In the genomic region with DNA sequence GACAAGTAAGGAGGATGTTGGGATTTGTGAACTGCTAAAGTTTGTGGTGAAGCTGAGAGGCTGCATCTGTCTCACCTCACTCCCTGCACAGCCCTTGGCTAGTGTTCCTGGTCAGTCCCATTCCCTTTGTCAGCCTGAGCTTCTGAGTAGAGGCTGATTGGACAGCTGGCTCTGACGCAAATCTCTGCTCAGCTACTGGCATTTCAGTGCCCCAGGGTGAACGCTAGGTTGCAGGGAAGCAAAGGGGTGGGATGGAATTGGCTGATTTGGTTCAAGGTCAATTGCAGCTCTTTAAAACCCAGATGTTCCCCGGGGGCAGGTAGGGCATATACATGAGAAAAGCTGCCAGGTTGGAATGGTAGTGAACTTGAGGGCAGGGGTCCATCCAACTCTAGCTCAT, we compare ENCODE assay signal across 12 cellular contexts. TPM values are rescaled to one million over a fixed set of nuclear protein-coding genes. Genes with fewer than 3 reads are reported as not detected.
DNase-seq lines count a peak whose midpoint lies in the region; ATAC-seq and TF ChIP-seq lines count a peak whose summit lies in the region.
"Had no signal": no experiment of that assay in that cellular context is flagged by ENCODE, and none has a peak within 500 bp of the region (broad histone marks: within the 10 kb centered on the region; RNA-seq: fewer than 3 reads in every experiment).

No MANE protein-coding gene starts in this region.

- H3K4me3 ChIP-seq in AG04450 (ENCODE audit: low read depth, low read length) (no peak overlapping the region), HEK293 (ENCODE audit: low read depth, low read length) (no peak overlapping the region)
- H3K4me3 ChIP-seq: SJSA1 had no signal

- H3K9me3 ChIP-seq in AG04450 (ENCODE audit: control insufficient read depth, insufficient read depth, low read length) (no peaks in the 10 kb centered on the region), HEK293 (ENCODE audit: control insufficient read depth, insufficient read depth, low read depth, low read length) (no peaks in the 10 kb centered on the region)
- H3K9me3 ChIP-seq: SJSA1 had no signal

- no peak overlapping the region for H3K4me3 Mint-ChIP-seq in activated CD4-positive, alpha-beta T cell treated with anti-CD3 and anti-CD28 coated beads, Interleukin-2, amount 10 ng/mL, durations not matched to agents 7 days and 5 days
- no peak overlapping the region for H3K4me3 Mint-ChIP-seq in activated CD8-positive, alpha-beta T cell treated with anti-CD3 and anti-CD28 coated beads for 36 hours
- H3K4me3 Mint-ChIP-seq in natural killer cell: no peak overlapping the region

- no peak for ATAC-seq in activated CD8-positive, alpha-beta T cell treated with anti-CD3 and anti-CD28 coated beads for 36 hours
- no peak for ATAC-seq in natural killer cell

- H3K36me3 Mint-ChIP-seq in activated CD4-positive, alpha-beta T cell treated with anti-CD3 and anti-CD28 coated beads, Interleukin-2, amount 10 ng/mL, durations not matched to agents 7 days and 5 days (ENCODE audit: low read depth): no peaks in the 10 kb centered on the region
- no peaks in the 10 kb centered on the region for H3K36me3 Mint-ChIP-seq in activated CD8-positive, alpha-beta T cell treated with anti-CD3 and anti-CD28 coated beads for 36 hours (ENCODE audit: low read depth)
- no peaks in the 10 kb centered on the region for H3K36me3 Mint-ChIP-seq in natural killer cell

- peak; percentile 20; the same call in 1 of the 2 replicates for TF ChIP-seq CTCF in AG04450 (IDR thresholded peaks at IDR 0.05; ENCODE audit: low read depth, low read length)
- TF ChIP-seq CTCF in HEK293 (tag by site-specific recombination; IDR thresholded peaks at IDR 0.05): no peak
- TF ChIP-seq CTCF in activated CD8-positive, alpha-beta T cell treated with anti-CD3 and anti-CD28 coated beads for 36 hours (IDR thresholded peaks at IDR 0.05): no peak
- no peak for TF ChIP-seq CTCF in natural killer cell (IDR thresholded peaks at IDR 0.05)

- H3K27ac Mint-ChIP-seq in activated CD4-positive, alpha-beta T cell treated with anti-CD3 and anti-CD28 coated beads, Interleukin-2, amount 10 ng/mL, durations not matched to agents 7 days and 5 days: no peak overlapping the region
- H3K27ac Mint-ChIP-seq in activated CD8-positive, alpha-beta T cell treated with anti-CD3 and anti-CD28 coated beads for 36 hours: no peak overlapping the region
- no peak overlapping the region for H3K27ac Mint-ChIP-seq in natural killer cell

- POLR2A ChIA-PET in AG04450 (lab: Yijun Ruan, JAX) (interaction anchor here (0.5 to 1.2 kb wide), 3 partner anchors 8 to 139 kb away, joined by 3 to 5 read pairs (median 3); no protein-coding TSS in a partner anchor), HEK293 (lab: Yijun Ruan, JAX) (interaction anchor here (0.5 to 0.7 kb wide), 2 partner anchors 330 to 918 kb away, joined by 5 to 7 read pairs; no protein-coding TSS in a partner anchor)
- POLR2A ChIA-PET in activated CD4-positive, alpha-beta T cell treated with anti-CD3 and anti-CD28 coated beads, Interleukin-2, amount 10 ng/mL, durations not matched to agents 7 days and 5 days (lab: Charles Lee): interaction anchor here (0.6 kb wide), 1 partner anchor 60 kb away, joined by 4 read pairs; no protein-coding TSS in a partner anchor
- POLR2A ChIA-PET in activated CD8-positive, alpha-beta T cell treated with anti-CD3 and anti-CD28 coated beads for 36 hours (lab: Charles Lee): interaction anchor here (0.5 to 0.6 kb wide), 2 partner anchors 49 to 718 kb away, joined by 3 to 5 read pairs; no protein-coding TSS in a partner anchor

- H3K27ac ChIP-seq in AG04450 (ENCODE audit: low read depth, low read length): no peak overlapping the region
- H3K27ac ChIP-seq in HEK293 (ENCODE audit: extremely low read depth, low read depth, low read length): no peak overlapping the region
- H3K27ac ChIP-seq: SJSA1 had no signal

- H3K27me3 Mint-ChIP-seq in activated CD4-positive, alpha-beta T cell treated with anti-CD3 and anti-CD28 coated beads, Interleukin-2, amount 10 ng/mL, durations not matched to agents 7 days and 5 days: peaks cover 7% of the 10 kb centered on the region
- no peaks in the 10 kb centered on the region for H3K27me3 Mint-ChIP-seq in activated CD8-positive, alpha-beta T cell treated with anti-CD3 and anti-CD28 coated beads for 36 hours
- peaks cover 3 to 8% of the 10 kb centered on the region in 2 donors for H3K27me3 Mint-ChIP-seq in natural killer cell (ENCODE audit: low read depth in 2 of 2)

- intact Hi-C loops in activated CD8-positive, alpha-beta T cell treated with anti-CD3 and anti-CD28 coated beads for 36 hours (cut with micrococcal nuclease): no loop called here
- intact Hi-C loops in natural killer cell (cut with micrococcal nuclease): no loop called here

- CTCF ChIA-PET in AG04450 (lab: Charles Lee): interaction anchor here (0.7 to 2.0 kb wide), 7 partner anchors 8 to 317 kb away, joined by 3 to 11 read pairs (median 4); a partner anchor contains a TSS
- CTCF ChIA-PET in HEK293 (lab: Yijun Ruan, JAX): interaction anchor here (0.6 to 1.8 kb wide), 4 partner anchors 8 to 239 kb away, joined by 3 to 8 read pairs (median 5); no protein-coding TSS in a partner anchor
- CTCF ChIA-PET in activated CD4-positive, alpha-beta T cell treated with anti-CD3 and anti-CD28 coated beads, Interleukin-2, amount 10 ng/mL, durations not matched to agents 7 days and 5 days (lab: Charles Lee): interaction anchor here (0.5 to 1.4 kb wide), 3 partner anchors 14 to 165 kb away, joined by 3 to 5 read pairs (median 4); no protein-coding TSS in a partner anchor
- CTCF ChIA-PET in activated CD8-positive, alpha-beta T cell treated with anti-CD3 and anti-CD28 coated beads for 36 hours (lab: Charles Lee): interaction anchor here (0.7 to 1.2 kb wide), 3 partner anchors 103 to 316 kb away, joined by 3 read pairs; no protein-coding TSS in a partner anchor

- DNase-seq in AG04450 (ENCODE audit: low read depth, low spot score) (no peak), dermis blood vessel endothelial cell (peak; percentile 16), iPS DF 4.7 (ENCODE audit: extremely low read depth, low spot score) (peak; percentile 64), CD1c-positive myeloid dendritic cell (ENCODE audit: extremely low spot score) (no peak), natural killer cell (no peak)
- DNase-seq in activated CD4-positive, alpha-beta T cell treated with anti-CD3 and anti-CD28 coated beads, Interleukin-2, amount 10 ng/mL, durations not matched to agents 7 days and 5 days: no peak
- DNase-seq in activated CD8-positive, alpha-beta T cell treated with anti-CD3 and anti-CD28 coated beads for 36 hours: no peak
- DNase-seq: activated T-cell treated with anti-CD3 and anti-CD28 coated beads for 4 hours, aorta, GDM1 had no signal

- H3K4me1 ChIP-seq in HEK293 (ENCODE audit: control insufficient read depth, insufficient read depth, low read length): 0 out of 2 replicates have a peak, but pooled peaks cover 3% of the 10 kb centered on the region

- H3K27me3 ChIP-seq in AG04450 (ENCODE audit: control insufficient read depth, insufficient read depth, low read length): no peaks in the 10 kb centered on the region
- H3K27me3 ChIP-seq: SJSA1 had no signal

- H3K9me3 Mint-ChIP-seq in activated CD4-positive, alpha-beta T cell treated with anti-CD3 and anti-CD28 coated beads, Interleukin-2, amount 10 ng/mL, durations not matched to agents 7 days and 5 days: no peaks in the 10 kb centered on the region
- H3K9me3 Mint-ChIP-seq in activated CD8-positive, alpha-beta T cell treated with anti-CD3 and anti-CD28 coated beads for 36 hours: no peaks in the 10 kb centered on the region
- H3K9me3 Mint-ChIP-seq in natural killer cell: no peaks in the 10 kb centered on the region

- H3K4me1 Mint-ChIP-seq in activated CD4-positive, alpha-beta T cell treated with anti-CD3 and anti-CD28 coated beads, Interleukin-2, amount 10 ng/mL, durations not matched to agents 7 days and 5 days: no peaks in the 10 kb centered on the region
- H3K4me1 Mint-ChIP-seq in activated CD8-positive, alpha-beta T cell treated with anti-CD3 and anti-CD28 coated beads for 36 hours (ENCODE audit: low read depth): no peaks in the 10 kb centered on the region
- no peaks in the 10 kb centered on the region for H3K4me1 Mint-ChIP-seq in natural killer cell

- no peaks in the 10 kb centered on the region for H3K36me3 ChIP-seq in HEK293 (ENCODE audit: control insufficient read depth in 2 of 2, insufficient read depth in 1 of 2, low read length in 2 of 2)
- H3K36me3 ChIP-seq: SJSA1 had no signal

TF ChIP-seq in HEK293, 187 proteins besides CTCF, POLR2A, EP300 and RAD21:
- TF ChIP-seq SALL2 (tag by site-specific recombination; IDR thresholded peaks at IDR 0.05; ENCODE audit: borderline replicate concordance) (no peak), FEZF1 (tag by site-specific recombination; IDR thresholded peaks at IDR 0.05) (peak; percentile 27; the same call in 1 of the 2 replicates)
- TF ChIP-seq, protein P1, sequence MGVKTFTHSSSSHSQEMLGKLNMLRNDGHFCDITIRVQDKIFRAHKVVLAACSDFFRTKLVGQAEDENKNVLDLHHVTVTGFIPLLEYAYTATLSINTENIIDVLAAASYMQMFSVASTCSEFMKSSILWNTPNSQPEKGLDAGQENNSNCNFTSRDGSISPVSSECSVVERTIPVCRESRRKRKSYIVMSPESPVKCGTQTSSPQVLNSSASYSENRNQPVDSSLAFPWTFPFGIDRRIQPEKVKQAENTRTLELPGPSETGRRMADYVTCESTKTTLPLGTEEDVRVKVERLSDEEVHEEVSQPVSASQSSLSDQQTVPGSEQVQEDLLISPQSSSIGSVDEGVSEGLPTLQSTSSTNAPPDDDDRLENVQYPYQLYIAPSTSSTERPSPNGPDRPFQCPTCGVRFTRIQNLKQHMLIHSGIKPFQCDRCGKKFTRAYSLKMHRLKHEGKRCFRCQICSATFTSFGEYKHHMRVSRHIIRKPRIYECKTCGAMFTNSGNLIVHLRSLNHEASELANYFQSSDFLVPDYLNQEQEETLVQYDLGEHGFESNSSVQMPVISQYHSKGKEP (tag by site-specific recombination; IDR thresholded peaks at IDR 0.05): 0 out of 2 replicates have a peak, but pooled peaks have one; percentile 10
TF ChIP-seq in HEK293: peak in this region for 2.

RNA-seq across cellular contexts. Expression of a gene that starts 23.1 kb away (rescaled TPM):
- polyA plus RNA-seq in AG04450 (2011; rRNA removed): 151 and 195 TPM in 2 replicates
- polyA minus RNA-seq in AG04450 (2011; rRNA and poly(A)+ RNA removed): 672 and 771 TPM in 2 replicates
- 93.6 and 197 TPM in 2 replicates for total RNA-seq in dermis blood vessel endothelial cell
- total RNA-seq in activated CD4-positive, alpha-beta T cell treated with anti-CD3 and anti-CD28 coated beads, Interleukin-2, amount 10 ng/mL, durations not matched to agents 7 days and 5 days: 100 to 1,000 TPM; 245 to 283 TPM
- total RNA-seq in activated CD8-positive, alpha-beta T cell treated with anti-CD3 and anti-CD28 coated beads for 36 hours: 100 to 1,000 TPM; 274 to 281 TPM
- total RNA-seq in natural killer cell: 100 to 1,000 TPM; 242 to 275 (median 249) TPM

RNA-seq across cellular contexts. Expression of a gene that starts 31.8 kb away (rescaled TPM):
- 11.7 and 15.0 TPM in 2 replicates for polyA plus RNA-seq in AG04450 (2011; rRNA removed)
- 34.1 and 46.9 TPM in 2 replicates for polyA minus RNA-seq in AG04450 (2011; rRNA and poly(A)+ RNA removed)
- 27.7 and 39.6 TPM in 2 replicates for total RNA-seq in dermis blood vessel endothelial cell
- 10 to 100 TPM; 12.3 to 12.5 TPM for total RNA-seq in activated CD4-positive, alpha-beta T cell treated with anti-CD3 and anti-CD28 coated beads, Interleukin-2, amount 10 ng/mL, durations not matched to agents 7 days and 5 days
- 1 to 10 TPM; 5.1 to 6.0 TPM for total RNA-seq in activated CD8-positive, alpha-beta T cell treated with anti-CD3 and anti-CD28 coated beads for 36 hours
- total RNA-seq in natural killer cell: 10 to 100 TPM in 2 of 3 donors, 1 to 10 TPM in 1; 9.2 to 16.9 (median 14.1) TPM

Comparison
In these comparisons a context has a peak if more than half of its experiments do, and no peak if none do; other contexts are left out.
1. DNase-seq: peak in dermis blood vessel endothelial cell (single experiment) and iPS DF 4.7 (single experiment); none in AG04450 (single experiment), CD1c-positive myeloid dendritic cell (single experiment), activated CD4-positive, alpha-beta T cell treated with anti-CD3 and anti-CD28 coated beads, Interleukin-2, amount 10 ng/mL, durations not matched to agents 7 days and 5 days (single experiment), activated CD8-positive, alpha-beta T cell treated with anti-CD3 and anti-CD28 coated beads for 36 hours (single experiment) and natural killer cell (single experiment).